In the genomic region with DNA sequence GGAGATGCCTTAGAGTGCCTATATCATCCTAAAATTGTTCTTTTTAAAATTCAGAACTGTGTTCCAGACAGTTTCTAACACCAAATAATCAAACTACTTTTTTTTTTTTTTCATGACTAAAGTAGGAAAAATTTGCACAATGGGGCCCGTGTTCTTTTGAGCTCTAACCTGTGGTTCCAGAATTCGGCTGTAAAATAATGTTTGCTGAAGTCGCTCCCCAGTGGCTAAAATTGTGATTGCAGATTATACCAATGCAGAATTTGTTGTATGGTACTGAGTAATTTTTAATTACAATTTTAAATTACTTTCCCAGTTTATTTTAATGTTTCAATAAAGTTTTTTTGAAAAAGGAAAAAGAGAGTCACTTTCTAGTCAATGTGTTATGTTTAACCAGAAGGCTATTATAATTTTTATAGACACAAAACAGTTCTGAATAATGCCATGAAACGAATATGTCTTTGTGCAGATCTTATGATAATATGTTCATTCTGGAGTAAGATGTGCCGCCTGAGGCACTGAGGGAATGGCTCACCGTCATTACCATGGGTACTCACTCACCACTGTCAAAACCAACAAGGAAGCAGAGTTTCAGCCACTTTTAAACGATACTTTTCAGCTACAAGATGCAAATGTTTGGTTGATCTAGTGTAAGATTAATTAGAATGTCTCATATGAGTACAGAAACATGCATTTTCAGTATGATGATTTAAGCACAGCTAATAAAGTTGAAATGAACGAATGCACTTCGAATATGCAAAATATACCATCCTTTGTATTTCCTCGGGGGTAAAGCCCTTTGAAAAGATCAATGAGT, we compare ENCODE assay signal across 8 cellular contexts.
DNase-seq lines count a peak whose midpoint lies in the region; ATAC-seq and TF ChIP-seq lines count a peak whose summit lies in the region.

No MANE protein-coding gene starts in this region.

- peaks cover 17% of the 10 kb centered on the region for H3K4me1 Mint-ChIP-seq in GM23338
- peaks cover 18% of the 10 kb centered on the region for H3K4me1 Mint-ChIP-seq in WTC11

- H3K4me3 ChIP-seq in BJ (ENCODE audit: low read depth, low read length) (no peak overlapping the region), GM23338 (no peak overlapping the region), foreskin fibroblast (ENCODE audit: low read depth in 1 of 2, low read length in 2 of 2) (no peak overlapping the region), stomach (no peak overlapping the region)

- H3K9me2 ChIP-seq in GM23338 (ENCODE audit: insufficient read depth): no peaks in the 10 kb centered on the region

- H3K4me1 ChIP-seq in GM23338 (ENCODE audit: insufficient read depth) (no peaks in the 10 kb centered on the region), stomach (peaks cover 0 to 26% (median 16%) of the 10 kb centered on the region in 4 donors)

- H3K27ac ChIP-seq in GM23338 (ENCODE audit: low read depth) (no peak overlapping the region), stomach (no peak overlapping the region)

- no peak for TF ChIP-seq POLR2A in stomach (IDR thresholded peaks at IDR 0.05)

- TF ChIP-seq EP300 in stomach (IDR thresholded peaks at IDR 0.05): no peak

- H3F3A ChIP-seq in GM23338 (replicated peaks; ENCODE audit: low read depth): no peaks in the 10 kb centered on the region

- ATAC-seq in GM23338 (no peak), WTC11 (no peak), HG02571 (IDR thresholded peaks at IDR 0.05; ENCODE audit: unreplicated experiment) (no peak)

- no peaks in the 10 kb centered on the region for H3K79me2 ChIP-seq in GM23338 (replicated peaks; ENCODE audit: insufficient read depth)

- no peaks in the 10 kb centered on the region for H3K36me3 ChIP-seq in BJ (ENCODE audit: control insufficient read depth, insufficient read depth, low read length)
- no peaks in the 10 kb centered on the region for H3K36me3 ChIP-seq in GM23338 (ENCODE audit: insufficient read depth)
- no peaks in the 10 kb centered on the region for H3K36me3 ChIP-seq in stomach

- DNase-seq in BJ (ENCODE audit: low read depth): no peak
- peak; percentile 41 for DNase-seq in GM23338 (ENCODE audit: low spot score)
- DNase-seq in WTC11 (ENCODE audit: low spot score): no peak
- peak in 1 of 2 donors; percentile 47 for DNase-seq in foreskin fibroblast
- no peak for DNase-seq in HPDE6-E6E7 (ENCODE audit: extremely low spot score)
- no peak for DNase-seq in NCI-H187 treated with DMSO at 0.1 percent for 48 hours (lab: John Stamatoyannopoulos, UW)
- DNase-seq in stomach: no peak

- no peak overlapping the region for H2AFZ ChIP-seq in GM23338

- 49 to 59% (median 56%) methylated on average over 10 of the region's 10 CpGs for WGBS in stomach, 5 donors

- H3K9me3 Mint-ChIP-seq in GM23338: peaks cover 2% of the 10 kb centered on the region; the same call in 2 of the 3 replicates
- no peaks in the 10 kb centered on the region for H3K9me3 Mint-ChIP-seq in WTC11

- H3K27ac Mint-ChIP-seq in GM23338 (no peak overlapping the region), WTC11 (0 out of 2 replicates have a peak overlapping the region, but pooled peaks have one; percentile 47)

- no peaks in the 10 kb centered on the region for H3K9me3 ChIP-seq in stomach

- H3K4me3 Mint-ChIP-seq in GM23338 (no peak overlapping the region), WTC11 (no peak overlapping the region)

- H3K36me3 Mint-ChIP-seq in GM23338 (ENCODE audit: low read depth) (no peaks in the 10 kb centered on the region), WTC11 (no peaks in the 10 kb centered on the region)

- H3K27me3 ChIP-seq in BJ (ENCODE audit: control insufficient read depth, insufficient read depth, low read length) (peaks cover 2% of the 10 kb centered on the region; the same call in 1 of the 2 replicates), GM23338 (ENCODE audit: insufficient read depth) (no peaks in the 10 kb centered on the region), stomach (no peaks in the 10 kb centered on the region)

- CTCF ChIA-PET in BJ (lab: Yijun Ruan, JAX): interaction anchor here (0.6 to 2.5 kb wide), 14 partner anchors 11 to 1207 kb away, joined by 3 to 16 read pairs (median 4); a partner anchor contains a TSS
- CTCF ChIA-PET in WTC11 (lab: Charles Lee): interaction anchor here (0.6 to 2.1 kb wide), 17 partner anchors 11 to 518 kb away, joined by 3 to 14 read pairs (median 4); a partner anchor contains a TSS

- POLR2A ChIA-PET in BJ (lab: Charles Lee) (interaction anchor here (0.6 kb wide), 1 partner anchor 230 kb away, joined by 7 read pairs; no protein-coding TSS in a partner anchor), WTC11 (lab: Charles Lee) (no interaction called here)

- intact Hi-C loops in stomach (cut with DNase I; ENCODE audit: low total_unique reads): loop anchor here (10.0 kb wide), 1 partner anchor 182 kb away; no protein-coding TSS in a partner anchor

- no peaks in the 10 kb centered on the region for H4K20me1 ChIP-seq in GM23338 (replicated peaks; ENCODE audit: insufficient read depth)

- no peak overlapping the region for H3K4me2 ChIP-seq in GM23338

- TF ChIP-seq CTCF in BJ (IDR thresholded peaks at IDR 0.05; ENCODE audit: insufficient read depth, low read depth, low read length) (0 out of 2 replicates have a peak, but pooled peaks have one; percentile 30), GM23338 (conservative IDR thresholded peaks at IDR 0.05; ENCODE audit: low read depth in 2 of 2) (peak; percentile 49 to 50; a peak in 3 of 4 replicates), WTC11 (IDR thresholded peaks at IDR 0.05) (no peak), foreskin fibroblast (IDR thresholded peaks at IDR 0.05; ENCODE audit: low read depth, low read length) (peak; percentile 34), stomach (IDR thresholded peaks at IDR 0.05) (peak in 3 of 7 experiments; percentile 20 to 36 (median 22))

- H3K27me3 Mint-ChIP-seq in GM23338 (ENCODE audit: insufficient read depth, low read depth, poor library complexity) (no peaks in the 10 kb centered on the region), WTC11 (ENCODE audit: low read depth) (peaks cover 3% of the 10 kb centered on the region; the same call in 1 of the 2 replicates)

TF ChIP-seq in GM23338, 12 proteins besides CTCF, POLR2A, EP300 and RAD21 (continues in another document):
- TF ChIP-seq EZH2phosphoT487 (IDR thresholded peaks at IDR 0.05; ENCODE audit: unreplicated experiment) (no peak), POLR2AphosphoS5 (IDR thresholded peaks at IDR 0.05; ENCODE audit: low read depth) (no peak), ZNF114 (CRISPR knock-in tag; IDR thresholded peaks at IDR 0.05) (no peak), CREB1 (CRISPR knock-in tag; IDR thresholded peaks at IDR 0.05; ENCODE audit: low read depth) (no peak), JUNB (IDR thresholded peaks at IDR 0.05; ENCODE audit: unreplicated experiment) (no peak)
- TF ChIP-seq, protein P1, sequence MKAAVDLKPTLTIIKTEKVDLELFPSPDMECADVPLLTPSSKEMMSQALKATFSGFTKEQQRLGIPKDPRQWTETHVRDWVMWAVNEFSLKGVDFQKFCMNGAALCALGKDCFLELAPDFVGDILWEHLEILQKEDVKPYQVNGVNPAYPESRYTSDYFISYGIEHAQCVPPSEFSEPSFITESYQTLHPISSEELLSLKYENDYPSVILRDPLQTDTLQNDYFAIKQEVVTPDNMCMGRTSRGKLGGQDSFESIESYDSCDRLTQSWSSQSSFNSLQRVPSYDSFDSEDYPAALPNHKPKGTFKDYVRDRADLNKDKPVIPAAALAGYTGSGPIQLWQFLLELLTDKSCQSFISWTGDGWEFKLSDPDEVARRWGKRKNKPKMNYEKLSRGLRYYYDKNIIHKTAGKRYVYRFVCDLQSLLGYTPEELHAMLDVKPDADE (IDR thresholded peaks at IDR 0.05): no peak

TF ChIP-seq in WTC11, 78 proteins besides CTCF, POLR2A, EP300 and RAD21:
- TF ChIP-seq SOX15 (CRISPR knock-in tag; IDR thresholded peaks at IDR 0.05) (no peak), NFE2L1 (CRISPR knock-in tag; IDR thresholded peaks at IDR 0.05) (no peak), GABPB1 (CRISPR knock-in tag; IDR thresholded peaks at IDR 0.05) (no peak), ETV6 (CRISPR knock-in tag; IDR thresholded peaks at IDR 0.05) (no peak)
- TF ChIP-seq, protein P2, sequence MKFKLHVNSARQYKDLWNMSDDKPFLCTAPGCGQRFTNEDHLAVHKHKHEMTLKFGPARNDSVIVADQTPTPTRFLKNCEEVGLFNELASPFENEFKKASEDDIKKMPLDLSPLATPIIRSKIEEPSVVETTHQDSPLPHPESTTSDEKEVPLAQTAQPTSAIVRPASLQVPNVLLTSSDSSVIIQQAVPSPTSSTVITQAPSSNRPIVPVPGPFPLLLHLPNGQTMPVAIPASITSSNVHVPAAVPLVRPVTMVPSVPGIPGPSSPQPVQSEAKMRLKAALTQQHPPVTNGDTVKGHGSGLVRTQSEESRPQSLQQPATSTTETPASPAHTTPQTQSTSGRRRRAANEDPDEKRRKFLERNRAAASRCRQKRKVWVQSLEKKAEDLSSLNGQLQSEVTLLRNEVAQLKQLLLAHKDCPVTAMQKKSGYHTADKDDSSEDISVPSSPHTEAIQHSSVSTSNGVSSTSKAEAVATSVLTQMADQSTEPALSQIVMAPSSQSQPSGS (CRISPR knock-in tag; IDR thresholded peaks at IDR 0.05; ENCODE audit: borderline replicate concordance, low read depth): no peak
TF ChIP-seq in WTC11: peak in this region for 0.
